ENCODE assay signal across 1 cellular context in genomic region chr16:4933433-4933832, GRCh38.
TF ChIP-seq lines count a peak whose summit lies in the region.

No MANE protein-coding gene starts in this region.

TF ChIP-seq in H1, 55 proteins besides CTCF, POLR2A, EP300 and RAD21:
- no peak for TF ChIP-seq TEAD4 (IDR thresholded peaks at IDR 0.05; ENCODE audit: low read depth, low read length)
